Comparison of ENCODE assay signal across 9 cellular contexts in genomic region chr10:1057106-1057657, GRCh38. TPM values are rescaled to one million over a fixed set of nuclear protein-coding genes. Genes with fewer than 3 reads are reported as not detected.
DNase-seq lines count a peak whose midpoint lies in the region; ATAC-seq and TF ChIP-seq lines count a peak whose summit lies in the region.
"Had no signal": no experiment of that assay in that cellular context is flagged by ENCODE, and none has a peak within 500 bp of the region (broad histone marks: within the 10 kb centered on the region; RNA-seq: fewer than 3 reads in every experiment).

No MANE protein-coding gene starts in this region.

- DNase-seq in WERI-Rb-1, result no peak
- DNase-seq in Right ventricle myocardium superior, result peak; percentile 45
- DNase-seq in NCI-H446 (lab: John Stamatoyannopoulos, UW), result no peak

- no peaks in the 10 kb centered on the region for H3K9me3 ChIP-seq in WERI-Rb-1 (ENCODE audit: severe bottlenecking)

- intact Hi-C loops in Right ventricle myocardium superior (cut with DNase I), result no loop called here

- TF ChIP-seq CTCF in WERI-Rb-1 (IDR thresholded peaks at IDR 0.05; ENCODE audit: low read depth, low read length), result no peak

- H3K4me3 ChIP-seq in GM08714 (ENCODE audit: low read length) (peak overlapping the region; percentile 76), WERI-Rb-1 (ENCODE audit: low read depth, low read length) (peak overlapping the region; percentile 71), rectal smooth muscle tissue (ENCODE audit: low read length) (peak overlapping the region; percentile 99)

- H3K9ac ChIP-seq in rectal smooth muscle tissue (ENCODE audit: low read length), result peak overlapping the region; percentile 49

- H3K27ac ChIP-seq in WERI-Rb-1 (no peak overlapping the region), rectal smooth muscle tissue (ENCODE audit: low read depth, low read length) (peak overlapping the region; percentile 98)

- H3K36me3 ChIP-seq in WERI-Rb-1, result peaks cover 7% of the 10 kb centered on the region
- H3K36me3 ChIP-seq in rectal smooth muscle tissue (ENCODE audit: control insufficient read depth, insufficient read depth, low read length), result peaks cover 5% of the 10 kb centered on the region

- peaks cover 16% of the 10 kb centered on the region for H3K4me1 ChIP-seq in rectal smooth muscle tissue (ENCODE audit: control insufficient read depth, insufficient read depth, low read length)

- H3K27me3 ChIP-seq in WERI-Rb-1 (ENCODE audit: insufficient read depth, low read depth, severe bottlenecking), result no peaks in the 10 kb centered on the region
- no peaks in the 10 kb centered on the region for H3K27me3 ChIP-seq in rectal smooth muscle tissue (ENCODE audit: control insufficient read depth, insufficient read depth, low read length)

- ATAC-seq in HG03039 (IDR thresholded peaks at IDR 0.05; ENCODE audit: unreplicated experiment) (peak; percentile 7), Right ventricle myocardium superior (ENCODE audit: poor library complexity) (peak; percentile 25), GM19397 (IDR thresholded peaks at IDR 0.05; ENCODE audit: unreplicated experiment) (no peak), HG03520 (IDR thresholded peaks at IDR 0.05; ENCODE audit: unreplicated experiment) (no peak)

RNA-seq across cellular contexts. Expression of gene WDR37, which starts 1.0 kb away (rescaled TPM):
- 28.0 TPM for total RNA-seq in Right ventricle myocardium superior

RNA-seq across cellular contexts. Expression of gene IDI1, which starts 8.3 kb away (rescaled TPM):
- total RNA-seq in Right ventricle myocardium superior, result 13.0 TPM

RNA-seq across cellular contexts. Expression of gene IDI2, which starts 31.5 kb away (rescaled TPM):
- 0.16 TPM for total RNA-seq in Right ventricle myocardium superior
- total RNA-seq: activated CD8-positive, alpha-beta memory T cell treated with anti-CD3 and anti-CD28 coated beads for 36 hours had no signal

Comparison
In these comparisons a context has a peak if more than half of its experiments do, and no peak if none do; other contexts are left out.
1. ATAC-seq: peak in HG03039 (single experiment) and Right ventricle myocardium superior (single experiment); none in GM19397 (single experiment) and HG03520 (single experiment).
2. Peak in every context shown above with its lines, with median percentiles within 50 percentile points of each other: H3K4me3 ChIP-seq.